Comparison of ENCODE assay signal across 8 cellular contexts in genomic region chr14:75278422-75279152, GRCh38.
DNase-seq lines count a peak whose midpoint lies in the region; ATAC-seq lines count a peak whose summit lies in the region.

Gene FOS (plus strand): TSS chr14:75278828. CDS start chr14:75278983, 155 bp downstream.

- peak; percentile 53 for ATAC-seq in GM18519 (IDR thresholded peaks at IDR 0.05; ENCODE audit: low FRiP score, unreplicated experiment)
- ATAC-seq in HG03039 (IDR thresholded peaks at IDR 0.05; ENCODE audit: unreplicated experiment), result peak; percentile 66

- DNase-seq in NCI-H2081 treated with DMSO at 0.1 percent for 48 hours (lab: John Stamatoyannopoulos, UW) (peak; percentile 39), T1000 (lab: John Stamatoyannopoulos, UW) (peak; percentile 90), astrocyte of the hippocampus (ENCODE audit: low read depth, low spot score) (peak; percentile 98), hippocampal formation (lab: John Stamatoyannopoulos, UW) (peak; percentile 90 to 91), retina (peak; percentile 100), cortex of kidney (lab: John Stamatoyannopoulos, UW) (no peak)
